In genomic region chr2:36355157-36355889, GRCh38 we compare ENCODE assay signal across 8 cellular contexts. TPM values are rescaled to one million over a fixed set of nuclear protein-coding genes. Genes with fewer than 3 reads are reported as not detected.
DNase-seq lines count a peak whose midpoint lies in the region; ATAC-seq and TF ChIP-seq lines count a peak whose summit lies in the region.

CRIM1 (plus strand) TSS chr2:36355778; CDS start chr2:36356293, 515 bp downstream.

- no peaks in the 10 kb centered on the region for H4K20me1 ChIP-seq in Karpas-422 (ENCODE audit: insufficient read depth, low read depth, low read length)

- H3K4me3 ChIP-seq in body of pancreas, result peak within 1 kb of the TSS; percentile 34 to 53
- H3K4me3 ChIP-seq in Karpas-422 (ENCODE audit: low read length), result no peak within 1 kb of the TSS

- H2AFZ ChIP-seq in Karpas-422 (ENCODE audit: low read length), result no peak within 1 kb of the TSS

- intact Hi-C loops in Calu3 (cut with micrococcal nuclease; ENCODE audit: unreplicated experiment) (loop anchor here (5.0 to 10.0 kb wide), 3 partner anchors 57 to 429 kb away; no protein-coding TSS in a partner anchor), body of pancreas (cut with DNase I) (no loop called here)

- DNase-seq in Calu3 (peak; percentile 84), HT1080 (ENCODE audit: low read depth) (peak; percentile 83), T-helper 9 cell (peak; percentile 25), body of pancreas (peak; percentile 71 to 83 (median 82)), hypothalamus (lab: John Stamatoyannopoulos, UW) (peak; percentile 38 to 92 (median 75)), renal cortical epithelial cell (ENCODE audit: low read depth) (peak; percentile 75), Karpas-422 (no peak)

- H3K27ac ChIP-seq in body of pancreas, result peak within 1 kb of the TSS; percentile 40 to 84 (median 76)
- no peak within 1 kb of the TSS for H3K27ac ChIP-seq in Karpas-422 (ENCODE audit: low read length)

- 1 to 3% methylated on average over 12 to 64 of the region's 82 CpGs for WGBS in body of pancreas, 2 donors

- H3K9me3 ChIP-seq in body of pancreas (no peaks in the 10 kb centered on the region), Karpas-422 (ENCODE audit: low read length) (no peaks in the 10 kb centered on the region)

- BruUV-seq in Calu3 (replicated peaks; lab: Mats Ljungman, UMichigan), result no TSS peak

- peak; percentile 50 to 79 (median 69) for TF ChIP-seq POLR2A in body of pancreas (IDR thresholded peaks at IDR 0.05)

- peak within 1 kb of the TSS; percentile 99 for H3K4me3 Mint-ChIP-seq in Calu3 (ENCODE audit: low read depth, unreplicated experiment)

- peaks cover 22% of the 10 kb centered on the region for H3K4me1 ChIP-seq in body of pancreas
- no peaks in the 10 kb centered on the region for H3K4me1 ChIP-seq in Karpas-422 (ENCODE audit: low read length)

- H3K36me3 ChIP-seq in body of pancreas (replicated peaks in 1 of 2; ENCODE audit: insufficient read depth in 1 of 2, low read depth in 2 of 2) (no peaks in the 10 kb centered on the region), Karpas-422 (ENCODE audit: insufficient read depth, low read length) (no peaks in the 10 kb centered on the region)

- no peaks in the 10 kb centered on the region for H3K9me2 ChIP-seq in Karpas-422 (replicated peaks; ENCODE audit: insufficient read depth, low read length)

- no peak for TF ChIP-seq CTCF in Calu3 (IDR thresholded peaks at IDR 0.05; ENCODE audit: unreplicated experiment)
- no peak for TF ChIP-seq CTCF in body of pancreas (IDR thresholded peaks at IDR 0.05)

- no peak within 1 kb of the TSS for H3K9ac ChIP-seq in Karpas-422 (ENCODE audit: low read length)

- H3K27me3 ChIP-seq in body of pancreas, result peaks cover 0 to 5% of the 10 kb centered on the region in 2 donors
- H3K27me3 ChIP-seq in Karpas-422 (ENCODE audit: low read length), result no peaks in the 10 kb centered on the region

- peaks cover 61% of the 10 kb centered on the region for H3K36me3 Mint-ChIP-seq in Calu3 (ENCODE audit: insufficient read depth, unreplicated experiment)

- peaks cover 43% of the 10 kb centered on the region for H3K4me1 Mint-ChIP-seq in Calu3 (ENCODE audit: low read depth, unreplicated experiment)

- H3K9me3 Mint-ChIP-seq in Calu3 (ENCODE audit: low read depth, unreplicated experiment), result no peaks in the 10 kb centered on the region

- H3K27ac Mint-ChIP-seq in Calu3 (ENCODE audit: unreplicated experiment), result peak within 1 kb of the TSS; percentile 76

- H3K4me2 ChIP-seq in Karpas-422 (ENCODE audit: low read depth, low read length, poor library complexity, severe bottlenecking), result no peak within 1 kb of the TSS

- H3K79me2 ChIP-seq in Karpas-422 (ENCODE audit: low read length), result no peaks in the 10 kb centered on the region

- H3K27me3 Mint-ChIP-seq in Calu3 (ENCODE audit: unreplicated experiment), result no peaks in the 10 kb centered on the region

- ATAC-seq in GM21367 (IDR thresholded peaks at IDR 0.05; ENCODE audit: unreplicated experiment), result peak; percentile 30
- ATAC-seq in body of pancreas, result peak; percentile 74

- CTCF ChIA-PET in Calu3 (lab: Charles Lee), result interaction anchor here (0.6 to 3.0 kb wide), 5 partner anchors 13 to 105 kb away, joined by 3 to 15 read pairs (median 4); no protein-coding TSS in a partner anchor

RNA-seq across cellular contexts. Expression of gene CRIM1, which starts in this region (rescaled TPM):
- 48.0 and 57.6 TPM in 2 replicates for total RNA-seq in Calu3 (2022)
- total RNA-seq in HT1080 (2014; rRNA removed; shearing (Covaris generic)), result 113 and 135 TPM in 2 replicates
- 162 and 192 TPM in 2 replicates for polyA plus RNA-seq in HT1080 (2015; cell fraction: cytosol; rRNA removed)
- polyA plus RNA-seq in HT1080 (2015; cell fraction: nucleus; rRNA removed), result 374 and 390 TPM in 2 replicates
- total RNA-seq in body of pancreas, result 10 to 100 TPM; 41.5 to 64.6 TPM
- total RNA-seq in renal cortical epithelial cell, result 299 and 669 TPM in 2 replicates
- not detected in 2 replicates for total RNA-seq in Karpas-422 (2014; rRNA removed; shearing (Covaris generic); ENCODE audit: low replicate concordance)

Comparison
In these comparisons a context has a peak if more than half of its experiments do, and no peak if none do; other contexts are left out.
1. RNA of gene CRIM1 (total RNA-seq): 299 to 669 TPM in renal cortical epithelial cell, 113 to 135 TPM in HT1080, 41.5 to 64.6 TPM in body of pancreas and 48.0 to 57.6 TPM in Calu3; not detected in Karpas-422; every median in the first group is over 10 times any median in the second.